ENCODE assay signal across 8 cellular contexts in genomic region chr3:190514163-190515153, GRCh38. TPM values are rescaled to one million over a fixed set of nuclear protein-coding genes. Genes with fewer than 3 reads are reported as not detected.
DNase-seq lines count a peak whose midpoint lies in the region; ATAC-seq and TF ChIP-seq lines count a peak whose summit lies in the region.

No MANE protein-coding gene starts in this region.

- H3K9me3 Mint-ChIP-seq in Calu3 (ENCODE audit: low read depth, unreplicated experiment) = peaks cover 2% of the 10 kb centered on the region
- peaks cover 3% of the 10 kb centered on the region for H3K9me3 Mint-ChIP-seq in activated naive CD8-positive, alpha-beta T cell treated with anti-CD3 and anti-CD28 coated beads, Interleukin-2, amount 10 ng/mL, durations not matched to agents 7 days and 5 days

- peak; percentile 50 for DNase-seq in Calu3
- DNase-seq in HCEC 1CT = peak; percentile 59
- no peak for DNase-seq in RWPE2 (ENCODE audit: low spot score)
- DNase-seq in activated naive CD8-positive, alpha-beta T cell treated with anti-CD3 and anti-CD28 coated beads, Interleukin-2, amount 10 ng/mL, durations not matched to agents 7 days and 5 days = peak; percentile 44
- peak; percentile 53 to 73 for DNase-seq in cardiac muscle cell (ENCODE audit: low read depth in 1 of 2, low spot score in 1 of 2)
- peak; percentile 56 for DNase-seq in occipital lobe (lab: John Stamatoyannopoulos, UW)
- DNase-seq in DMS79 (lab: John Stamatoyannopoulos, UW) = no peak

- H3K4me1 Mint-ChIP-seq in Calu3 (ENCODE audit: low read depth, unreplicated experiment) = peaks cover 47% of the 10 kb centered on the region
- peaks cover 20% of the 10 kb centered on the region for H3K4me1 Mint-ChIP-seq in activated naive CD8-positive, alpha-beta T cell treated with anti-CD3 and anti-CD28 coated beads, Interleukin-2, amount 10 ng/mL, durations not matched to agents 7 days and 5 days

- H3K27me3 Mint-ChIP-seq in Calu3 (ENCODE audit: unreplicated experiment) = no peaks in the 10 kb centered on the region
- H3K27me3 Mint-ChIP-seq in activated naive CD8-positive, alpha-beta T cell treated with anti-CD3 and anti-CD28 coated beads, Interleukin-2, amount 10 ng/mL, durations not matched to agents 7 days and 5 days = no peaks in the 10 kb centered on the region

- no peaks in the 10 kb centered on the region for H3K9me3 ChIP-seq in RWPE2 (ENCODE audit: severe bottlenecking)
- no peaks in the 10 kb centered on the region for H3K9me3 ChIP-seq in cardiac muscle cell (ENCODE audit: low read depth)

- no peak for TF ChIP-seq CTCF in Calu3 (IDR thresholded peaks at IDR 0.05; ENCODE audit: unreplicated experiment)
- no peak for TF ChIP-seq CTCF in RWPE2 (IDR thresholded peaks at IDR 0.05; ENCODE audit: poor library complexity, severe bottlenecking)
- TF ChIP-seq CTCF in cardiac muscle cell (IDR thresholded peaks at IDR 0.05; ENCODE audit: low read depth, low read length) = no peak

- H3K4me3 ChIP-seq in RWPE2 (ENCODE audit: severe bottlenecking) (peak overlapping the region; percentile 70), cardiac muscle cell (peak overlapping the region; percentile 63)

- H3K27me3 ChIP-seq in RWPE2 (ENCODE audit: insufficient read depth, poor library complexity, severe bottlenecking) (no peaks in the 10 kb centered on the region), cardiac muscle cell (peaks cover 30% of the 10 kb centered on the region)

- peaks cover 33% of the 10 kb centered on the region for H3K4me1 ChIP-seq in RWPE2 (ENCODE audit: insufficient read depth, poor library complexity, severe bottlenecking)
- no peaks in the 10 kb centered on the region for H3K4me1 ChIP-seq in cardiac muscle cell (ENCODE audit: low read depth)

- H3K27ac ChIP-seq in RWPE2 (ENCODE audit: poor library complexity, severe bottlenecking) (peak overlapping the region; percentile 58), cardiac muscle cell (no peak overlapping the region)

- intact Hi-C loops in Calu3 (cut with micrococcal nuclease; ENCODE audit: unreplicated experiment) = loop anchor here (1.0 to 5.0 kb wide), 3 partner anchors 57 to 1567 kb away; no protein-coding TSS in a partner anchor

- CTCF ChIA-PET in Calu3 (lab: Charles Lee) = interaction anchor here (0.6 to 4.8 kb wide), 21 partner anchors 10 to 553 kb away, joined by 3 to 27 read pairs (median 5); partner anchors contain the start of gene GMNC

- peaks cover 67% of the 10 kb centered on the region for H3K36me3 Mint-ChIP-seq in Calu3 (ENCODE audit: insufficient read depth, unreplicated experiment)
- peaks cover 7% of the 10 kb centered on the region for H3K36me3 Mint-ChIP-seq in activated naive CD8-positive, alpha-beta T cell treated with anti-CD3 and anti-CD28 coated beads, Interleukin-2, amount 10 ng/mL, durations not matched to agents 7 days and 5 days

- POLR2A ChIA-PET in activated naive CD8-positive, alpha-beta T cell treated with anti-CD3 and anti-CD28 coated beads, Interleukin-2, amount 10 ng/mL, durations not matched to agents 7 days and 5 days (lab: Charles Lee) = interaction anchor here (0.8 to 2.5 kb wide), 7 partner anchors 11 to 105 kb away, joined by 3 to 20 read pairs (median 3); no protein-coding TSS in a partner anchor

- no TSS peak for BruUV-seq in Calu3 (replicated peaks; lab: Mats Ljungman, UMichigan)

- peaks cover 26% of the 10 kb centered on the region for H3K36me3 ChIP-seq in RWPE2 (ENCODE audit: low read depth)
- H3K36me3 ChIP-seq in cardiac muscle cell = no peaks in the 10 kb centered on the region

- peak overlapping the region; percentile 90 for H3K4me3 Mint-ChIP-seq in Calu3 (ENCODE audit: low read depth, unreplicated experiment)
- peak overlapping the region; percentile 93 for H3K4me3 Mint-ChIP-seq in activated naive CD8-positive, alpha-beta T cell treated with anti-CD3 and anti-CD28 coated beads, Interleukin-2, amount 10 ng/mL, durations not matched to agents 7 days and 5 days

- ATAC-seq in RWPE2 (ENCODE audit: low read depth) (peak; percentile 20), GM19328 (IDR thresholded peaks at IDR 0.05; ENCODE audit: unreplicated experiment) (no peak)
- ATAC-seq in activated naive CD8-positive, alpha-beta T cell treated with anti-CD3 and anti-CD28 coated beads, Interleukin-2, amount 10 ng/mL, durations not matched to agents 7 days and 5 days (ENCODE audit: low read depth) = no peak

- H3K27ac Mint-ChIP-seq in Calu3 (ENCODE audit: unreplicated experiment) = peak overlapping the region; percentile 90
- H3K27ac Mint-ChIP-seq in activated naive CD8-positive, alpha-beta T cell treated with anti-CD3 and anti-CD28 coated beads, Interleukin-2, amount 10 ng/mL, durations not matched to agents 7 days and 5 days = peak overlapping the region; percentile 83

RNA-seq across cellular contexts. Expression of gene IL1RAP, which starts 0.6 kb away (rescaled TPM):
- total RNA-seq in Calu3 (2022) (186 and 239 TPM in 2 replicates), cardiac muscle cell (6.5 and 8.9 TPM in 2 replicates), occipital lobe (17.3 TPM)
- 10 to 100 TPM; 10.5 to 10.7 TPM for total RNA-seq in activated naive CD8-positive, alpha-beta T cell treated with anti-CD3 and anti-CD28 coated beads, Interleukin-2, amount 10 ng/mL, durations not matched to agents 7 days and 5 days
- 3.2 and 5.5 TPM in 2 replicates for polyA plus RNA-seq in cardiac muscle cell

Comparison
In these comparisons a context has a peak if more than half of its experiments do, and no peak if none do; other contexts are left out.
1. DNase-seq: peak in Calu3 (single experiment), HCEC 1CT (single experiment), activated naive CD8-positive, alpha-beta T cell treated with anti-CD3 and anti-CD28 coated beads, Interleukin-2, amount 10 ng/mL, durations not matched to agents 7 days and 5 days (single experiment), cardiac muscle cell (2 of 2) and occipital lobe (single experiment); none in RWPE2 (single experiment) and DMS79 (single experiment).
2. RNA of gene IL1RAP, which starts 0.6 kb away (total RNA-seq): 186 to 239 TPM in Calu3; 17.3 TPM in occipital lobe (single experiment), 10.5 to 10.7 TPM in activated naive CD8-positive, alpha-beta T cell treated with anti-CD3 and anti-CD28 coated beads, Interleukin-2, amount 10 ng/mL, durations not matched to agents 7 days and 5 days and 6.5 to 8.9 TPM in cardiac muscle cell; every median in the first group is over 10 times any median in the second.